In genomic region chr17:41650794-41651624, GRCh38 we compare ENCODE assay signal across 14 cellular contexts. TPM values are rescaled to one million over a fixed set of nuclear protein-coding genes. Genes with fewer than 3 reads are reported as not detected.
DNase-seq lines count a peak whose midpoint lies in the region; FAIRE-seq and TF ChIP-seq lines count a peak whose summit lies in the region.
"Had no signal": no experiment of that assay in that cellular context is flagged by ENCODE, and none has a peak within 500 bp of the region (broad histone marks: within the 10 kb centered on the region; RNA-seq: fewer than 3 reads in every experiment).

No MANE protein-coding gene starts in this region.

- H4K91ac ChIP-seq in H1 (replicated peaks; ENCODE audit: insufficient read length, low read length) = no peak overlapping the region

- H3K4ac ChIP-seq in H1 (replicated peaks; ENCODE audit: insufficient read length, low read depth, low read length) = peak overlapping the region; percentile 53

- no peak overlapping the region; the same call in 1 of the 2 replicates for H2BK5ac ChIP-seq in H1 (ENCODE audit: low read depth, low read length)

- H3K4me1 Mint-ChIP-seq in T-helper 2 cell treated with Interferon-gamma antibody and Interleukin-4, amounts not matched to agents 5 μg/mL and 100 μg/mL, for 36 hours (ENCODE audit: low read depth) = peaks cover 5% of the 10 kb centered on the region

- no peak overlapping the region for H4K8ac ChIP-seq in H1 (ENCODE audit: extremely low read depth, insufficient read depth, low read length)

- POLR2A ChIA-PET in HEK293 (lab: Yijun Ruan, JAX) (interaction anchor here (0.6 to 1.3 kb wide), 3 partner anchors 37 to 109 kb away, joined by 3 read pairs; no protein-coding TSS in a partner anchor), H1 (lab: Charles Lee; ENCODE audit: partially characterized antibody) (interaction anchor here (0.7 to 4.1 kb wide), 4 partner anchors 39 to 135 kb away, joined by 3 to 23 read pairs (median 8); partner anchors contain the start of genes EIF1, JUP and KRT19)

- no peak for TF ChIP-seq RAD21 in H1 (IDR thresholded peaks at IDR 0.05 in 1 of 2, conservative IDR thresholded peaks at IDR 0.05 in 1 of 2; ENCODE audit: low read depth in 2 of 2, low read length in 2 of 2)

- no peaks in the 10 kb centered on the region for H3K79me2 ChIP-seq in H1 (ENCODE audit: control insufficient read depth in 1 of 2, insufficient read depth in 2 of 2, low read length in 2 of 2)

- H3K4me2 ChIP-seq in H1 (ENCODE audit: insufficient read depth in 1 of 2, low read depth in 2 of 2, low read length in 2 of 2) = no peak overlapping the region

- H4K20me1 ChIP-seq in H1 (replicated peaks in 1 of 2; ENCODE audit: control insufficient read depth in 1 of 2, insufficient read depth in 2 of 2, low read length in 2 of 2) = peaks cover 0 to 8% of the 10 kb centered on the region in 2 experiments

- H3K4me3 ChIP-seq in HEK293 (ENCODE audit: low read depth, low read length) (no peak overlapping the region), H1 (ENCODE audit: extremely low read depth in 1 of 4, insufficient read depth in 2 of 4, low read depth in 3 of 4, low read length in 4 of 4) (no peak overlapping the region), mucosa of stomach (ENCODE audit: low read length) (no peak overlapping the region), stomach smooth muscle (ENCODE audit: low read length in 2 of 2) (peak overlapping the region in 1 of 2 donors; percentile 47)

- no peak overlapping the region for H4K5ac ChIP-seq in H1 (ENCODE audit: insufficient read length, low read depth, low read length)

- no peak overlapping the region for H3K27ac Mint-ChIP-seq in T-helper 2 cell treated with Interferon-gamma antibody and Interleukin-4, amounts not matched to agents 5 μg/mL and 100 μg/mL, for 36 hours
- H3K27ac Mint-ChIP-seq: T-helper 1 cell treated with Interleukin-12 subunit alpha and Interleukin-12 subunit beta and Interleukin-4 antibody, amounts not matched to agents 30 μg/mL and 1 μg/mL, for 36 hours had no signal

- no peak overlapping the region for H3K23ac ChIP-seq in H1 (ENCODE audit: insufficient read length)

- no peaks in the 10 kb centered on the region; the same call in 1 of the 2 replicates for H3K4me1 ChIP-seq in HEK293 (ENCODE audit: control insufficient read depth, insufficient read depth, low read length)
- peaks cover 0 to 19% (median 13%) of the 10 kb centered on the region in 4 experiments; a peak in 6 of 7 replicates for H3K4me1 ChIP-seq in H1 (replicated peaks in 1 of 4; ENCODE audit: control insufficient read depth in 3 of 4, insufficient read depth in 4 of 4, low read length in 3 of 4)
- H3K4me1 ChIP-seq in mucosa of stomach (ENCODE audit: control insufficient read depth, insufficient read depth, low read length) = peaks cover 88% of the 10 kb centered on the region
- H3K4me1 ChIP-seq in stomach smooth muscle (ENCODE audit: control insufficient read depth, insufficient read depth, low read length) = peaks cover 38% of the 10 kb centered on the region

- no peaks in the 10 kb centered on the region for H3K79me1 ChIP-seq in H1 (ENCODE audit: low read depth, low read length)

- no peak overlapping the region for H2AK5ac ChIP-seq in H1 (ENCODE audit: low read depth, low read length)

- peaks cover 17% of the 10 kb centered on the region; the same call in 1 of the 2 replicates for H3K23me2 ChIP-seq in H1 (ENCODE audit: low read depth, low read length)

- 0 out of 2 replicates have a peak overlapping the region, but pooled peaks have one; percentile 99 for H2BK12ac ChIP-seq in H1 (ENCODE audit: low read depth, low read length)

- H3K36me3 ChIP-seq in HEK293 (ENCODE audit: control insufficient read depth in 2 of 2, insufficient read depth in 1 of 2, low read length in 2 of 2) = no peaks in the 10 kb centered on the region
- no peaks in the 10 kb centered on the region for H3K36me3 ChIP-seq in H1 (ENCODE audit: control insufficient read depth in 2 of 4, insufficient read depth in 4 of 4, low read length in 3 of 4)
- no peaks in the 10 kb centered on the region for H3K36me3 ChIP-seq in mucosa of stomach (ENCODE audit: control insufficient read depth, insufficient read depth, low read length)
- no peaks in the 10 kb centered on the region for H3K36me3 ChIP-seq in stomach smooth muscle (ENCODE audit: control insufficient read depth in 2 of 2, insufficient read depth in 2 of 2, low read length in 2 of 2)

- no peak overlapping the region for H2BK15ac ChIP-seq in H1 (ENCODE audit: low read length)

- H3K27me3 Mint-ChIP-seq in T-helper 2 cell treated with Interferon-gamma antibody and Interleukin-4, amounts not matched to agents 5 μg/mL and 100 μg/mL, for 36 hours (ENCODE audit: low read depth) = no peaks in the 10 kb centered on the region

- no peaks in the 10 kb centered on the region for H3K9me3 Mint-ChIP-seq in T-helper 2 cell treated with Interferon-gamma antibody and Interleukin-4, amounts not matched to agents 5 μg/mL and 100 μg/mL, for 36 hours
- H3K9me3 Mint-ChIP-seq: T-helper 1 cell treated with Interleukin-12 subunit alpha and Interleukin-12 subunit beta and Interleukin-4 antibody, amounts not matched to agents 30 μg/mL and 1 μg/mL, for 36 hours had no signal

- no peak for FAIRE-seq in H1 (lab: Jason Lieb, UNC)

- no peak overlapping the region for H3K56ac ChIP-seq in H1 (replicated peaks; ENCODE audit: insufficient read length, low read depth, low read length)

- H3K9ac ChIP-seq in H1 (replicated peaks in 1 of 4; ENCODE audit: extremely low read depth in 1 of 4, low read depth in 3 of 4, low read length in 3 of 4) (no peak overlapping the region), mucosa of stomach (ENCODE audit: low read length) (peak overlapping the region; percentile 72), stomach smooth muscle (ENCODE audit: low read length in 2 of 2) (peak overlapping the region; percentile 57 to 62)

- CTCF ChIA-PET in HEK293 (lab: Yijun Ruan, JAX) (interaction anchor here (0.5 to 15.7 kb wide), 8 partner anchors 14 to 795 kb away, joined by 3 to 567 read pairs (median 6); no protein-coding TSS in a partner anchor), H1 (lab: Charles Lee; ENCODE audit: partially characterized antibody) (interaction anchor here (0.7 to 20.4 kb wide), 13 partner anchors 10 to 251 kb away, joined by 3 to 492 read pairs (median 17); partner anchors contain the start of gene KRT17)

- no peak overlapping the region for H2AFZ ChIP-seq in H1 (ENCODE audit: low read length)

- no peak overlapping the region for H3K18ac ChIP-seq in H1 (ENCODE audit: extremely low read depth, low read length)

- no peak overlapping the region for H3K14ac ChIP-seq in H1 (ENCODE audit: insufficient read length)

- TF ChIP-seq POLR2A in H1 (IDR thresholded peaks at IDR 0.05; ENCODE audit: control extremely low read depth in 1 of 2, low read depth in 2 of 2, low read length in 2 of 2) = no peak

- TF ChIP-seq EP300 in H1 (IDR thresholded peaks at IDR 0.05; ENCODE audit: borderline replicate concordance in 1 of 2, low read depth in 2 of 2, low read length in 2 of 2) = no peak

- H3K27me3 ChIP-seq in H1 (replicated peaks in 1 of 4; ENCODE audit: control insufficient read depth in 3 of 4, extremely low read depth in 1 of 4, insufficient read depth in 3 of 4, low read length in 3 of 4) (no peaks in the 10 kb centered on the region; a peak in 2 of 7 replicates), mucosa of stomach (ENCODE audit: control insufficient read depth, insufficient read depth, low read length) (no peaks in the 10 kb centered on the region), stomach smooth muscle (ENCODE audit: control insufficient read depth in 1 of 2, insufficient read depth in 2 of 2, low read length in 2 of 2) (no peaks in the 10 kb centered on the region)

- H3K36me3 Mint-ChIP-seq in T-helper 2 cell treated with Interferon-gamma antibody and Interleukin-4, amounts not matched to agents 5 μg/mL and 100 μg/mL, for 36 hours (ENCODE audit: low read depth) = no peaks in the 10 kb centered on the region

- H3K27ac ChIP-seq in HEK293 (ENCODE audit: extremely low read depth, low read depth, low read length) = no peak overlapping the region
- no peak overlapping the region for H3K27ac ChIP-seq in H1 (ENCODE audit: low read depth, low read length)
- H3K27ac ChIP-seq in stomach smooth muscle (ENCODE audit: low read length) = peak overlapping the region; percentile 46

- no peaks in the 10 kb centered on the region for H3K9me3 ChIP-seq in HEK293 (ENCODE audit: control insufficient read depth, insufficient read depth, low read depth, low read length)
- no peaks in the 10 kb centered on the region for H3K9me3 ChIP-seq in H1 (ENCODE audit: insufficient read depth in 2 of 2, low read depth in 1 of 2, low read length in 1 of 2)
- no peaks in the 10 kb centered on the region for H3K9me3 ChIP-seq in mucosa of stomach (ENCODE audit: control insufficient read depth, low read length)
- H3K9me3 ChIP-seq in stomach smooth muscle (ENCODE audit: control insufficient read depth in 2 of 2, low read length in 2 of 2) = no peaks in the 10 kb centered on the region

- TF ChIP-seq CTCF in HEK293 (tag by site-specific recombination; IDR thresholded peaks at IDR 0.05) (no peak), H1 (IDR thresholded peaks at IDR 0.05; ENCODE audit: control extremely low read depth in 1 of 3, insufficient read depth in 1 of 3, low read depth in 1 of 3, low read length in 3 of 3) (no peak)

- no peak for DNase-seq in H1 (ENCODE audit: low read depth in 1 of 2, low spot score in 2 of 2)
- DNase-seq in HK-2 (ENCODE audit: unreplicated experiment) = no peak
- DNase-seq in T-helper 2 cell treated with Interferon-gamma antibody and Interleukin-4, amounts not matched to agents 5 μg/mL and 100 μg/mL, for 36 hours (ENCODE audit: low spot score) = no peak
- DNase-seq in NCI-H2227 treated with DMSO at 0.1 percent for 48 hours (lab: John Stamatoyannopoulos, UW) = no peak
- no peak for DNase-seq in NAMALWA (ENCODE audit: low spot score)
- DNase-seq: activated effector memory CD4-positive, alpha-beta T cell treated with anti-CD3 and anti-CD28 coated beads, Interleukin-2, amount 50 U/mL, for 16 hours; GF-D8; NCI-H82 had no signal

- 85% methylated on average over 13 of the region's 15 CpGs; no CpG with 5 or more reads in 1 of the 2 experiments for WGBS in H1 (ENCODE audit: extremely low coverage in 1 of 2, insufficient coverage in 1 of 2, insufficient read length in 1 of 2, insufficient replicate concordance in 2 of 2, low coverage in 1 of 2, low lambda C conversion rate in 2 of 2, missing lambda C conversion rate in 1 of 2), 2 experiments

- H2BK120ac ChIP-seq in H1 (replicated peaks; ENCODE audit: low read depth, low read length) = no peak overlapping the region

- no peak overlapping the region for H2BK20ac ChIP-seq in H1 (ENCODE audit: low read length)

- H3K4me3 Mint-ChIP-seq in T-helper 2 cell treated with Interferon-gamma antibody and Interleukin-4, amounts not matched to agents 5 μg/mL and 100 μg/mL, for 36 hours = no peak overlapping the region
- H3K4me3 Mint-ChIP-seq: T-helper 1 cell treated with Interleukin-12 subunit alpha and Interleukin-12 subunit beta and Interleukin-4 antibody, amounts not matched to agents 30 μg/mL and 1 μg/mL, for 36 hours had no signal

RNA-seq across cellular contexts. Expression of gene KRT17, which starts 26.6 kb away (rescaled TPM):
- 0.36 and 0.50 TPM in 2 replicates for total RNA-seq in H1 (2021; fragmentation: NEBNext Ultra II Directional; extraction: Animal tissue kit (Norgen Biotek cat#: 25700))
- 0.95 and 0.96 TPM in 2 replicates for polyA plus RNA-seq in H1 (2011; rRNA removed)
- 0.76 TPM for polyA plus RNA-seq in H1 (2011; cell fraction: cytosol; rRNA removed)
- 0.87 TPM for polyA plus RNA-seq in H1 (2011; cell fraction: nucleus; rRNA removed)
- polyA plus RNA-seq in H1 (2012, experiment 1 of 2) = 0.44 to 0.88 TPM (median 0.81 TPM) in 4 replicates
- polyA plus RNA-seq in H1 (2012, experiment 2 of 2) = 0.88 TPM
- 0.55 TPM for polyA plus RNA-seq in H1 (2013, experiment 1 of 2)
- polyA plus RNA-seq in H1 (2013, experiment 2 of 2) = 0.46 TPM
- 0.19 and 1.00 TPM in 2 replicates for polyA minus RNA-seq in H1 (2011; rRNA and poly(A)+ RNA removed)
- 22.5 TPM for polyA minus RNA-seq in H1 (2011; cell fraction: cytosol; rRNA and poly(A)+ RNA removed)
- polyA minus RNA-seq in H1 (2011; cell fraction: nucleus; rRNA and poly(A)+ RNA removed) = 11.9 TPM
- total RNA-seq: mucosa of gallbladder had no signal

RNA-seq across cellular contexts. Expression of gene EIF1, which starts 37.7 kb away (rescaled TPM):
- total RNA-seq in H1 (2021; fragmentation: NEBNext Ultra II Directional; extraction: Animal tissue kit (Norgen Biotek cat#: 25700)) = 528 and 539 TPM in 2 replicates
- 89.3 and 175 TPM in 2 replicates for polyA plus RNA-seq in H1 (2011; rRNA removed)
- 105 TPM for polyA plus RNA-seq in H1 (2011; cell fraction: cytosol; rRNA removed)
- polyA plus RNA-seq in H1 (2011; cell fraction: nucleus; rRNA removed) = 101 TPM
- polyA plus RNA-seq in H1 (2012, experiment 1 of 2) = 476 to 568 TPM (median 517 TPM) in 4 replicates
- 186 TPM for polyA plus RNA-seq in H1 (2012, experiment 2 of 2)
- 266 TPM for polyA plus RNA-seq in H1 (2013, experiment 1 of 2)
- 257 TPM for polyA plus RNA-seq in H1 (2013, experiment 2 of 2)
- polyA minus RNA-seq in H1 (2011; rRNA and poly(A)+ RNA removed) = 91.0 and 95.7 TPM in 2 replicates
- 120 TPM for polyA minus RNA-seq in H1 (2011; cell fraction: cytosol; rRNA and poly(A)+ RNA removed)
- polyA minus RNA-seq in H1 (2011; cell fraction: nucleus; rRNA and poly(A)+ RNA removed) = 121 TPM

RNA-seq across cellular contexts. Expression of gene KRT16, which starts 38.4 kb away (rescaled TPM):
- total RNA-seq in H1 (2021; fragmentation: NEBNext Ultra II Directional; extraction: Animal tissue kit (Norgen Biotek cat#: 25700)) = not detected in 2 replicates
- not detected in 2 replicates for polyA plus RNA-seq in H1 (2011; rRNA removed)
- not detected for polyA plus RNA-seq in H1 (2011; cell fraction: cytosol; rRNA removed)
- not detected for polyA plus RNA-seq in H1 (2011; cell fraction: nucleus; rRNA removed)
- polyA plus RNA-seq in H1 (2012, experiment 1 of 2) = not detected in 4 replicates
- polyA plus RNA-seq in H1 (2012, experiment 2 of 2) = not detected
- not detected for polyA plus RNA-seq in H1 (2013, experiment 1 of 2)
- polyA plus RNA-seq in H1 (2013, experiment 2 of 2) = not detected
- not detected in 2 replicates for polyA minus RNA-seq in H1 (2011; rRNA and poly(A)+ RNA removed)
- polyA minus RNA-seq in H1 (2011; cell fraction: cytosol; rRNA and poly(A)+ RNA removed) = not detected
- not detected for polyA minus RNA-seq in H1 (2011; cell fraction: nucleus; rRNA and poly(A)+ RNA removed)
- total RNA-seq: mucosa of gallbladder had no signal
- polyA plus RNA-seq: AG04450 had no signal

Comparison
In these comparisons a context has a peak if more than half of its experiments do, and no peak if none do; other contexts are left out.
1. H3K9ac ChIP-seq: peak in mucosa of stomach (single experiment) and stomach smooth muscle (2 of 2); none in H1 (0 of 4).